In the genomic region with DNA sequence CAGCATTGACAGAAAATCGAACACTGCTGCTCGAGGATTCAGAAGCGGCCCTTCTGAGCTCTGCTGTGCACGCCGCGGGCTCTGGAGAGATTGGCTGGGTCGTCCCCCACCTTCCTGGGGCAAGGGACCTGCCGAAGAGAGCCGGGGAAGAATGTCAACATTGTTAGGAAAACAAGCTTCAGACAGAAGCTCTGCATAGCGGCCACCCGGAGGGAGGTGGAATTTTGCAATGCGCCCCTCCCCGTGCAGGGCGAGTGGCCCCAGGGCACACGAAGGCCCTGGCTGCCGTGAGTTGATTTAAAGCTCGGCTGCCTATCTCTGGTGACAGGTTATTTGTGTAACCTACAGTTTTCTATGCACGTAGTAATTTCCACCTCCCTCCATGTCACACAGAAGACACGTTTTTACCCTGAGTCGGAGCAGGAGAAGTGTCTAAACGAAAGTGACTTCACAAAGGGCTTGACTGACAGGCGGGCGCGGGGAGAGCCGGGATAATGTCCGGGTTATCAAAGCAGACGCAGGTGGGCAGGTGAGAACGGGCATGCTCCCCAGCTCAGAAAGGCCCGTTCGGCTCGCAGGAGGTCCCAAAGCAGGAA, we compare ENCODE assay signal across 1 cellular context.
TF ChIP-seq lines count a peak whose summit lies in the region.

No MANE protein-coding gene starts in this region.

TF ChIP-seq in HepG2, 621 proteins besides CTCF, POLR2A, EP300 and RAD21 (continued from another document and continues in another):
- TF ChIP-seq YEATS2 (CRISPR knock-in tag; IDR thresholded peaks at IDR 0.05; ENCODE audit: borderline replicate concordance) (0 out of 2 replicates have a peak, but pooled peaks have one; percentile 17), ARID4A (CRISPR knock-in tag; IDR thresholded peaks at IDR 0.05; ENCODE audit: borderline replicate concordance) (no peak; the same call in 1 of the 2 replicates), ZBTB34 (CRISPR knock-in tag; IDR thresholded peaks at IDR 0.05) (0 out of 2 replicates have a peak, but pooled peaks have one; percentile 34), ZBTB7B (CRISPR knock-in tag; IDR thresholded peaks at IDR 0.05) (peak; percentile 71; the same call in 1 of the 2 replicates), ZNF589 (CRISPR knock-in tag; conservative IDR thresholded peaks at IDR 0.05) (no peak), ZNF350 (CRISPR knock-in tag; IDR thresholded peaks at IDR 0.05; ENCODE audit: borderline replicate concordance, low read depth) (0 out of 2 replicates have a peak, but pooled peaks have one; percentile 50), MEF2D (CRISPR knock-in tag; IDR thresholded peaks at IDR 0.05) (no peak; the same call in 1 of the 2 replicates), SP5 (CRISPR knock-in tag; IDR thresholded peaks at IDR 0.05; ENCODE audit: borderline replicate concordance, low read depth) (peak; percentile 81), KLF16 (CRISPR knock-in tag; IDR thresholded peaks at IDR 0.05) (peak in 1 of 2 experiments; percentile 73; a peak in 1 of 4 replicates), ZBTB20 (CRISPR knock-in tag; IDR thresholded peaks at IDR 0.05; ENCODE audit: borderline replicate concordance, low read depth) (0 out of 2 replicates have a peak, but pooled peaks have one; percentile 31), MAZ (IDR thresholded peaks at IDR 0.05; ENCODE audit: borderline replicate concordance, low read depth, low read length) (peak; percentile 66; the same call in 1 of the 2 replicates), MAZ (CRISPR knock-in tag; IDR thresholded peaks at IDR 0.05; ENCODE audit: low read depth) (peak; percentile 66), ZNF160 (CRISPR knock-in tag; IDR thresholded peaks at IDR 0.05) (no peak), PRDM10 (CRISPR knock-in tag; IDR thresholded peaks at IDR 0.05; ENCODE audit: low read depth) (peak; percentile 58; the same call in 1 of the 2 replicates), ZFP91 (CRISPR knock-in tag; IDR thresholded peaks at IDR 0.05; ENCODE audit: borderline replicate concordance) (peak; percentile 66; the same call in 1 of the 2 replicates), ZNF205 (CRISPR knock-in tag; IDR thresholded peaks at IDR 0.05) (peak; percentile 50; the same call in 1 of the 2 replicates), FOXO1 (CRISPR knock-in tag; IDR thresholded peaks at IDR 0.05) (peak; percentile 77; the same call in 1 of the 2 replicates), GATAD1 (CRISPR knock-in tag; IDR thresholded peaks at IDR 0.05) (0 out of 2 replicates have a peak, but pooled peaks have one; percentile 14), KLF11 (CRISPR knock-in tag; IDR thresholded peaks at IDR 0.05) (no peak), NCOA2 (CRISPR knock-in tag; IDR thresholded peaks at IDR 0.05) (peak; percentile 61; the same call in 1 of the 2 replicates), SCMH1 (CRISPR knock-in tag; IDR thresholded peaks at IDR 0.05; ENCODE audit: borderline replicate concordance) (no peak), MEIS1 (CRISPR knock-in tag; IDR thresholded peaks at IDR 0.05; ENCODE audit: borderline replicate concordance) (0 out of 2 replicates have a peak, but pooled peaks have one; percentile 44), ZSCAN9 (CRISPR knock-in tag; IDR thresholded peaks at IDR 0.05; ENCODE audit: borderline replicate concordance) (peak; percentile 18; the same call in 1 of the 2 replicates), MTA1 (CRISPR knock-in tag; IDR thresholded peaks at IDR 0.05; ENCODE audit: borderline replicate concordance) (no peak), IRF2 (CRISPR knock-in tag; IDR thresholded peaks at IDR 0.05) (peak; percentile 54; the same call in 1 of the 2 replicates), ZNF431 (CRISPR knock-in tag; IDR thresholded peaks at IDR 0.05; ENCODE audit: borderline replicate concordance, low read depth) (no peak; the same call in 1 of the 2 replicates), ZNF24 (IDR thresholded peaks at IDR 0.05) (no peak), TBX2 (CRISPR knock-in tag; IDR thresholded peaks at IDR 0.05; ENCODE audit: borderline replicate concordance) (peak; percentile 64), CC2D1A (CRISPR knock-in tag; IDR thresholded peaks at IDR 0.05) (no peak), RXRB (CRISPR knock-in tag; IDR thresholded peaks at IDR 0.05; ENCODE audit: borderline replicate concordance) (peak; percentile 50; the same call in 1 of the 2 replicates), SOX13 (IDR thresholded peaks at IDR 0.05) (0 out of 2 replicates have a peak, but pooled peaks have one; percentile 46), SOX13 (CRISPR knock-in tag; conservative IDR thresholded peaks at IDR 0.05 in 1 of 2, IDR thresholded peaks at IDR 0.05 in 1 of 2) (peak in 1 of 2 experiments; percentile 77; a peak in 2 of 4 replicates), CBX2 (IDR thresholded peaks at IDR 0.05; ENCODE audit: low read depth, low read length) (no peak), CBX2 (CRISPR knock-in tag; IDR thresholded peaks at IDR 0.05; ENCODE audit: low read depth) (0 out of 2 replicates have a peak, but pooled peaks have one; percentile 15)
- TF ChIP-seq, protein P1, sequence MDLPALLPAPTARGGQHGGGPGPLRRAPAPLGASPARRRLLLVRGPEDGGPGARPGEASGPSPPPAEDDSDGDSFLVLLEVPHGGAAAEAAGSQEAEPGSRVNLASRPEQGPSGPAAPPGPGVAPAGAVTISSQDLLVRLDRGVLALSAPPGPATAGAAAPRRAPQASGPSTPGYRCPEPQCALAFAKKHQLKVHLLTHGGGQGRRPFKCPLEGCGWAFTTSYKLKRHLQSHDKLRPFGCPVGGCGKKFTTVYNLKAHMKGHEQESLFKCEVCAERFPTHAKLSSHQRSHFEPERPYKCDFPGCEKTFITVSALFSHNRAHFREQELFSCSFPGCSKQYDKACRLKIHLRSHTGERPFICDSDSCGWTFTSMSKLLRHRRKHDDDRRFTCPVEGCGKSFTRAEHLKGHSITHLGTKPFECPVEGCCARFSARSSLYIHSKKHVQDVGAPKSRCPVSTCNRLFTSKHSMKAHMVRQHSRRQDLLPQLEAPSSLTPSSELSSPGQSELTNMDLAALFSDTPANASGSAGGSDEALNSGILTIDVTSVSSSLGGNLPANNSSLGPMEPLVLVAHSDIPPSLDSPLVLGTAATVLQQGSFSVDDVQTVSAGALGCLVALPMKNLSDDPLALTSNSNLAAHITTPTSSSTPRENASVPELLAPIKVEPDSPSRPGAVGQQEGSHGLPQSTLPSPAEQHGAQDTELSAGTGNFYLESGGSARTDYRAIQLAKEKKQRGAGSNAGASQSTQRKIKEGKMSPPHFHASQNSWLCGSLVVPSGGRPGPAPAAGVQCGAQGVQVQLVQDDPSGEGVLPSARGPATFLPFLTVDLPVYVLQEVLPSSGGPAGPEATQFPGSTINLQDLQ (CRISPR knock-in tag; IDR thresholded peaks at IDR 0.05) = peak; percentile 59; the same call in 1 of the 2 replicates
- TF ChIP-seq, protein P2, sequence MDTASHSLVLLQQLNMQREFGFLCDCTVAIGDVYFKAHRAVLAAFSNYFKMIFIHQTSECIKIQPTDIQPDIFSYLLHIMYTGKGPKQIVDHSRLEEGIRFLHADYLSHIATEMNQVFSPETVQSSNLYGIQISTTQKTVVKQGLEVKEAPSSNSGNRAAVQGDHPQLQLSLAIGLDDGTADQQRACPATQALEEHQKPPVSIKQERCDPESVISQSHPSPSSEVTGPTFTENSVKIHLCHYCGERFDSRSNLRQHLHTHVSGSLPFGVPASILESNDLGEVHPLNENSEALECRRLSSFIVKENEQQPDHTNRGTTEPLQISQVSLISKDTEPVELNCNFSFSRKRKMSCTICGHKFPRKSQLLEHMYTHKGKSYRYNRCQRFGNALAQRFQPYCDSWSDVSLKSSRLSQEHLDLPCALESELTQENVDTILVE (CRISPR knock-in tag; IDR thresholded peaks at IDR 0.05) = 0 out of 2 replicates have a peak, but pooled peaks have one; percentile 14
